Comparison of ENCODE assay signal across 15 cellular contexts in the genomic region with DNA sequence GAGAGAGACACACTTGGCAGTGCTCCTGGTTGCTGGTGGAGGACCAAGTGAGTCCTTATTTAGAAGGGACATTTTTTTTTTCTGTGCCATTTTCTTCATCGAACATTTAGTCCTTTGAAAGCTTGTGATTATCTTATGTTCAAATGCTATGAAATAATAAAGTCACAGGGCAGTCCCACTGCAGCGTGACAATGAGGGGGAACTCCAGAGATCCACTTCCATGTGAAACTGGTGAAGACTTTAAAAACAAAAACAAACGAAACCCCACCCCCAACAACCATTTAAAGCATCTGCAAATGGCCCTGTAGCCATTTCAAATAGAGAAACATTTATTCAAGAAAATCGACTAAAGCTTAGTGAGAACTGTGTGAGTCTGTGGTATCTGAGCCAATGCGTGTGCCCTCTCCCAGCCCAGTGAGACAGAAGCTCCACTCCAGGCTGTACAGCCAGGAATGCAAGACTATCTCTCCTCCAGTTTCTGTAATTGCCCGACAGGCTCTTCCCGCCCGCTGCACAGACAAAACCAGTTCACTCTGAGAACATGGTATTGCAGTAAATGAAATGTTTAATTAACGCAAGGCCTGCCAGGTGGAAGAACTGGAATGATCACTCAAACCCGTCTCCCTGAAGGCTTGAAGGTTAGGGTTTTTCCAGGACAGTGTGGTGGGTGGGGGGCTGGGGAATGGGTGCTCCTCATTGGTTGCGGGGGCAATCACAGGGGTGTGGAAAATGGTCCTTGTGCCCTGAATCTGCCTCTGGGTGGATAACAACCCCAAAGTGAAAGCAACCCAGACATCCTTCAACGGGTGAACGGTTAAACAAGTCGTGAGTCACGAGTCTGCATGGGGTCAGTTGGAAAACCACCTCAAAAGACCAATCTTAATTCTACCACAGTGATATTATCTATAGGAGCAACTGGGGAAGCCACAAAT. TPM values are rescaled to one million over a fixed set of nuclear protein-coding genes. Genes with fewer than 3 reads are reported as not detected.
A peak's percentile ranks its signal among the peaks of the same experiment; 100 is the strongest.
DNase-seq lines count a peak whose midpoint lies in the region; ATAC-seq and TF ChIP-seq lines count a peak whose summit lies in the region.
"Had no signal": no experiment of that assay in that cellular context is flagged by ENCODE, and none has a peak within 500 bp of the region (broad histone marks: within the 10 kb centered on the region; RNA-seq: fewer than 3 reads in every experiment).

No MANE protein-coding gene starts in this region.

- no peak overlapping the region for H3K27ac Mint-ChIP-seq in MCF 10A (ENCODE audit: low read depth, unreplicated experiment)
- H3K27ac Mint-ChIP-seq in T-helper 17 cell, result no peak overlapping the region
- H3K27ac Mint-ChIP-seq in endothelial cell (ENCODE audit: unreplicated experiment), result no peak overlapping the region

- H3K9me3 ChIP-seq in T-helper 17 cell (ENCODE audit: control insufficient read depth, low read length, poor library complexity, severe bottlenecking), result no peaks in the 10 kb centered on the region
- peaks cover 3% of the 10 kb centered on the region for H3K9me3 ChIP-seq in suprapubic skin
- H3K9me3 ChIP-seq: ascending aorta, vagina had no signal

- POLR2A ChIA-PET in MCF 10A (lab: Yijun Ruan, JAX), result no interaction called here

- TF ChIP-seq CTCF in MCF 10A (IDR thresholded peaks at IDR 0.05; ENCODE audit: unreplicated experiment) (no peak), suprapubic skin (IDR thresholded peaks at IDR 0.05) (no peak), endothelial cell (IDR thresholded peaks at IDR 0.05; ENCODE audit: unreplicated experiment) (no peak)

- H3K27me3 Mint-ChIP-seq in MCF 10A (ENCODE audit: insufficient read depth, unreplicated experiment) (peaks cover 8% of the 10 kb centered on the region), T-helper 17 cell (peaks cover 51% of the 10 kb centered on the region), endothelial cell (ENCODE audit: unreplicated experiment) (no peaks in the 10 kb centered on the region)

- H3K9me3 Mint-ChIP-seq in MCF 10A (ENCODE audit: unreplicated experiment) (no peaks in the 10 kb centered on the region), endothelial cell (ENCODE audit: unreplicated experiment) (no peaks in the 10 kb centered on the region)

- intact Hi-C loops in MCF 10A (cut with micrococcal nuclease), result no loop called here

- H3K36me3 Mint-ChIP-seq in MCF 10A (ENCODE audit: insufficient read depth, unreplicated experiment) (no peaks in the 10 kb centered on the region), T-helper 17 cell (ENCODE audit: low read depth) (no peaks in the 10 kb centered on the region), endothelial cell (ENCODE audit: low read depth, unreplicated experiment) (no peaks in the 10 kb centered on the region)

- H3K4me1 ChIP-seq in suprapubic skin, result peaks cover 17% of the 10 kb centered on the region
- H3K4me1 ChIP-seq: ascending aorta had no signal

- H3K4me1 Mint-ChIP-seq in MCF 10A (ENCODE audit: insufficient read depth, unreplicated experiment), result peaks cover 5% of the 10 kb centered on the region
- peaks cover 11% of the 10 kb centered on the region for H3K4me1 Mint-ChIP-seq in T-helper 17 cell
- no peaks in the 10 kb centered on the region for H3K4me1 Mint-ChIP-seq in endothelial cell (ENCODE audit: unreplicated experiment)

- H3K27me3 ChIP-seq in suprapubic skin, result peaks cover 4% of the 10 kb centered on the region
- H3K27me3 ChIP-seq: ascending aorta, vagina had no signal

- no peak for TF ChIP-seq POLR2A in suprapubic skin (IDR thresholded peaks at IDR 0.05)

- H3K27ac ChIP-seq in suprapubic skin (peak overlapping the region; percentile 25), caudate nucleus (ENCODE audit: low read depth, low read length) (no peak overlapping the region)
- H3K27ac ChIP-seq: ascending aorta, vagina had no signal

- H3K4me3 ChIP-seq in suprapubic skin, result no peak overlapping the region
- H3K4me3 ChIP-seq: vagina had no signal

- WGBS in suprapubic skin, result 41% methylated on average over 15 of the region's 15 CpGs

- TF ChIP-seq EP300 in suprapubic skin (IDR thresholded peaks at IDR 0.05), result no peak

- in situ Hi-C loops in T47D (cut with HindIII; ENCODE audit: low pct_unique_long_range_greater_than_20kb, low sequenced_read_pairs), result no loop called here

- H3K36me3 ChIP-seq in suprapubic skin, result no peaks in the 10 kb centered on the region
- H3K36me3 ChIP-seq: ascending aorta, vagina had no signal

- H3K4me3 Mint-ChIP-seq in MCF 10A (ENCODE audit: unreplicated experiment) (no peak overlapping the region), T-helper 17 cell (no peak overlapping the region), endothelial cell (ENCODE audit: unreplicated experiment) (no peak overlapping the region)

- CTCF ChIA-PET in MCF 10A (lab: Yijun Ruan, JAX), result interaction anchor here (0.7 to 1.9 kb wide), 6 partner anchors 11 to 780 kb away, joined by 3 to 6 read pairs (median 4); no protein-coding TSS in a partner anchor

- no TSS peak for BruUV-seq in MCF 10A (replicated peaks; lab: Mats Ljungman, UMichigan)

- DNase-seq in T47D (ENCODE audit: low read depth in 1 of 2, low spot score in 1 of 2) (peak; percentile 37 to 91), MCF 10A (ENCODE audit: unreplicated experiment) (no peak), T-helper 17 cell (no peak), glomerular visceral epithelial cell (ENCODE audit: extremely low spot score) (peak; percentile 82), suprapubic skin (ENCODE audit: low spot score in 2 of 2) (peak in 1 of 2 donors; percentile 60), caudate nucleus (lab: John Stamatoyannopoulos, UW) (no peak), endothelial cell (ENCODE audit: low spot score) (no peak), globus pallidus (ENCODE audit: low spot score) (no peak)
- DNase-seq: GDM1; naive thymus-derived CD8-positive, alpha-beta T cell; NCI-H1436 treated with DMSO at 0.1 percent for 48 hours had no signal

- peak; percentile 42 for ATAC-seq in T-helper 17 cell
- ATAC-seq: naive thymus-derived CD8-positive, alpha-beta T cell had no signal

RNA-seq across cellular contexts. Expression of a gene that starts 8.4 kb away (rescaled TPM):
- total RNA-seq in MCF 10A (2022) (not detected in 2 replicates), T-helper 17 cell (not detected), suprapubic skin (10 to 100 TPM in 1 of 4 donors, 1 to 10 TPM in 1, not detected in 2; 2.3 to 24.1 TPM), endothelial cell (ENCODE audit: unreplicated experiment) (not detected)
- total RNA-seq: ascending aorta; epithelial cell of proximal tubule; naive thymus-derived CD8-positive, alpha-beta T cell; T-helper 2 cell treated with Interferon-gamma antibody and Interleukin-4, amounts not matched to agents 100 ng/mL and 5 ng/mL, for 36 hours; vagina had no signal

RNA-seq across cellular contexts. Expression of a gene that starts 45.0 kb away (rescaled TPM):
- total RNA-seq in MCF 10A (2022) (1.9 and 2.0 TPM in 2 replicates), T-helper 17 cell (under 1 TPM; 0.78 to 0.90 TPM), suprapubic skin (1 to 10 TPM; 2.6 to 7.6 (median 6.9) TPM), endothelial cell (ENCODE audit: unreplicated experiment) (0.64 TPM)
- total RNA-seq: epithelial cell of proximal tubule had no signal

RNA-seq across cellular contexts. Expression of a gene that starts 58.3 kb away (rescaled TPM):
- total RNA-seq in MCF 10A (2022), result 366 and 367 TPM in 2 replicates
- 10 to 100 TPM; 79.6 to 83.2 TPM for total RNA-seq in T-helper 17 cell
- 100 to 1,000 TPM; 319 to 596 (median 469) TPM for total RNA-seq in suprapubic skin
- total RNA-seq in endothelial cell (ENCODE audit: unreplicated experiment), result 224 TPM

Comparison
In these comparisons a context has a peak if more than half of its experiments do, and no peak if none do; other contexts are left out.
1. DNase-seq: peak in T47D (2 of 2) and glomerular visceral epithelial cell (single experiment); none in MCF 10A (single experiment), T-helper 17 cell (0 of 3), caudate nucleus (0 of 61), endothelial cell (single experiment) and globus pallidus (single experiment).